In the genomic region with DNA sequence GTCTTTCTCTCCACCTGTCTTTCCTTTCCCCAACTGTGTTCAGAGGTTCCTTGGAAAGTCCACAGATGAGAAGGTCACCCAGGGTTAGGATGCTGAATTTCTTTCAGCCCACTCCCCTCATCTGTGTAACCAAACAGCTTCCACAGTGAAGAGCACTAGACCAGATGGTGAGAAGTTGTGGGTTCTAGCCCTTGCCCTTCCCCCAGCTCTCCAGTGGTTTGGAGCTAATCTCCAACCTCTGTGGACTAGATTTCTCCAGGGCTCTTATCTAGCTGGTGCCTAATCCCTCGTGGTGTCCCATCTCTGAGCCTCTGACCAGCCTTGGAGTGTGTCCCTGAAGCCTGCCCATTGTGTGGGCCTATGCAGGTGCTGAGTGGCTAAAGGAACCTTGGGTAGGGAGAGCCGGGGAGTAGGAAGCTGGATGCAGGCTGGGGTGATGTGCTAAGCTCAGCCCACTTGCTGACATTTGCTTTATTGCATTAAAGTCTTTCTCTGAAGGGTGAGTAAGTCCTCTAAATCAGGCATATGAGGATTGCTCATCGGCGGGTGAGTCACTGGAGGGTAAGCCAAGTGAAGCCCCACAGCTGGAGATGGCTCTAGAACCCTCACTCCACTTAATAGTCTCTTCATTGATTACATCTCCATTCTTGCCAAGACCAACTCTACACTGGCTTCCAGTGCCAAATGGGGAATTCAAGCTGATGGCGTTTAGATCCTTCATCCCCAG, we compare ENCODE assay signal across 9 cellular contexts. TPM values are rescaled to one million over a fixed set of nuclear protein-coding genes. Genes with fewer than 3 reads are reported as not detected.
A peak's percentile ranks its signal among the peaks of the same experiment; 100 is the strongest.
DNase-seq lines count a peak whose midpoint lies in the region; ATAC-seq, FAIRE-seq and TF ChIP-seq lines count a peak whose summit lies in the region.
"Had no signal": no experiment of that assay in that cellular context is flagged by ENCODE, and none has a peak within 500 bp of the region (broad histone marks: within the 10 kb centered on the region; RNA-seq: fewer than 3 reads in every experiment).

No MANE protein-coding gene starts in this region.

- BruUV-seq in PC-9 (replicated peaks; lab: Mats Ljungman, UMichigan), result no TSS peak
- no TSS peak for BruUV-seq in GM12878 (replicated peaks; lab: Mats Ljungman, UMichigan)

- CTCF ChIA-PET in PC-9 (lab: Charles Lee), result no interaction called here
- CTCF ChIA-PET in GM12878 (lab: Yijun Ruan, JAX), result interaction anchor here (0.8 to 1.9 kb wide), 6 partner anchors 16 to 206 kb away, joined by 3 to 10 read pairs (median 4); no protein-coding TSS in a partner anchor
- CTCF ChIA-PET in CD8-positive, alpha-beta memory T cell (lab: Charles Lee), result interaction anchor here (0.9 to 1.2 kb wide), 2 partner anchors 14 to 36 kb away, joined by 3 to 4 read pairs; no protein-coding TSS in a partner anchor

- H3K4me3 ChIP-seq in PC-9 (no peak overlapping the region), GM12878 (no peak overlapping the region)
- no peak overlapping the region for H3K4me3 ChIP-seq in CD8-positive, alpha-beta memory T cell (ENCODE audit: low read length)

- no peaks in the 10 kb centered on the region for H3K9me3 Mint-ChIP-seq in CD8-positive, alpha-beta memory T cell

- H3K4me2 ChIP-seq in PC-9 (no peak overlapping the region), GM12878 (ENCODE audit: control insufficient read depth, insufficient read depth) (no peak overlapping the region)

- peak; percentile 83 for DNase-seq in Daoy (ENCODE audit: low read depth)
- DNase-seq in PC-9, result no peak
- DNase-seq in GM12878 (ENCODE audit: low read depth, low spot score), result no peak
- peak; percentile 93 for DNase-seq in renal cortical epithelial cell (ENCODE audit: low read depth)
- DNase-seq in CD8-positive, alpha-beta memory T cell, result no peak
- DNase-seq: NCI-H526 treated with DMSO at 0.1 percent for 48 hours had no signal

- RAD21 ChIA-PET in GM12878 (lab: Charles Lee; ENCODE audit: unreplicated experiment), result interaction anchor here (1.2 to 3.8 kb wide), 7 partner anchors 9 to 159 kb away, joined by 3 to 10 read pairs (median 6); no protein-coding TSS in a partner anchor

- H3K4me1 Mint-ChIP-seq in CD8-positive, alpha-beta memory T cell, result peaks cover 0 to 4% (median 0%) of the 10 kb centered on the region in 3 donors

- POLR2A ChIA-PET in PC-9 (lab: Charles Lee; ENCODE audit: unreplicated experiment), result interaction anchor here (0.5 kb wide), 1 partner anchor 88 kb away, joined by 5 read pairs; no protein-coding TSS in a partner anchor
- POLR2A ChIA-PET in GM12878 (lab: Charles Lee), result interaction anchor here (0.5 to 1.6 kb wide), 5 partner anchors 9 to 101 kb away, joined by 3 to 5 read pairs (median 3); no protein-coding TSS in a partner anchor
- POLR2A ChIA-PET in CD8-positive, alpha-beta memory T cell (lab: Charles Lee), result no interaction called here

- H3K79me2 ChIP-seq in PC-9 (ENCODE audit: low read depth) (peaks cover 60% of the 10 kb centered on the region), GM12878 (ENCODE audit: control insufficient read depth, insufficient read depth, low read length) (0 out of 2 replicates have a peak, but pooled peaks cover 1% of the 10 kb centered on the region)

- intact Hi-C loops in PC-9 (cut with micrococcal nuclease; ENCODE audit: unreplicated experiment), result no loop called here
- intact Hi-C loops in GM12878 (cut with micrococcal nuclease; ENCODE audit: unreplicated experiment), result no loop called here

- H3K36me3 ChIP-seq in PC-9 (ENCODE audit: low read depth) (peaks cover 57% of the 10 kb centered on the region), GM12878 (ENCODE audit: control insufficient read depth in 2 of 2, insufficient read depth in 2 of 2, low read length in 1 of 2) (peaks cover 36 to 40% of the 10 kb centered on the region in 2 experiments)
- H3K36me3 ChIP-seq in CD8-positive, alpha-beta memory T cell (ENCODE audit: insufficient read depth, low read length), result peaks cover 10% of the 10 kb centered on the region

- peak; percentile 61 for TF ChIP-seq POLR2A in GM12878 (IDR thresholded peaks at IDR 0.05; ENCODE audit: low read depth, low read length)

- H3K27ac Mint-ChIP-seq in CD8-positive, alpha-beta memory T cell, result no peak overlapping the region

- H3K9me3 ChIP-seq in PC-9 (ENCODE audit: insufficient read depth, low read depth) (no peaks in the 10 kb centered on the region), GM12878 (replicated peaks; ENCODE audit: control insufficient read depth, insufficient read depth, low read length) (no peaks in the 10 kb centered on the region)
- H3K9me3 ChIP-seq in CD8-positive, alpha-beta memory T cell (ENCODE audit: low read length), result no peaks in the 10 kb centered on the region

- H3K4me3 Mint-ChIP-seq in CD8-positive, alpha-beta memory T cell, result no peak overlapping the region

- H3K27me3 ChIP-seq in PC-9 (ENCODE audit: insufficient read depth, low read depth) (no peaks in the 10 kb centered on the region), GM12878 (replicated peaks in 1 of 2; ENCODE audit: control insufficient read depth in 2 of 2, insufficient read depth in 2 of 2, low read length in 1 of 2) (no peaks in the 10 kb centered on the region)
- no peaks in the 10 kb centered on the region for H3K27me3 ChIP-seq in CD8-positive, alpha-beta memory T cell (ENCODE audit: insufficient read depth, low read length, poor library complexity, severe bottlenecking)

- no peak overlapping the region for H2AFZ ChIP-seq in PC-9
- H2AFZ ChIP-seq in GM12878 (ENCODE audit: control insufficient read depth, low read depth, low read length), result no peak overlapping the region

- no peak for FAIRE-seq in GM12878 (lab: Jason Lieb, UNC)

- H3K4me1 ChIP-seq in PC-9 (replicated peaks; ENCODE audit: insufficient read depth) (no peaks in the 10 kb centered on the region), GM12878 (ENCODE audit: control insufficient read depth, insufficient read depth, low read length) (no peaks in the 10 kb centered on the region)
- H3K4me1 ChIP-seq in CD8-positive, alpha-beta memory T cell (ENCODE audit: insufficient read depth, low read length), result no peaks in the 10 kb centered on the region

- peak overlapping the region; percentile 29; the same call in 1 of the 2 replicates for H3K27ac ChIP-seq in PC-9
- H3K27ac ChIP-seq in GM12878 (ENCODE audit: control insufficient read depth, insufficient read depth), result no peak overlapping the region
- no peak overlapping the region for H3K27ac ChIP-seq in CD8-positive, alpha-beta memory T cell (ENCODE audit: low read depth, low read length)

- TF ChIP-seq CTCF in PC-9 (conservative IDR thresholded peaks at IDR 0.05) (no peak), GM12878 (IDR thresholded peaks at IDR 0.05 in 2 of 3, conservative IDR thresholded peaks at IDR 0.05 in 1 of 3; ENCODE audit: control insufficient read depth in 2 of 3, extremely low read depth in 1 of 3, insufficient read depth in 1 of 3, low read depth in 3 of 3, low read length in 3 of 3) (no peak)

- no peaks in the 10 kb centered on the region for H3K9me2 ChIP-seq in PC-9 (ENCODE audit: insufficient read depth)

- H3K36me3 Mint-ChIP-seq in CD8-positive, alpha-beta memory T cell, result peaks cover 26 to 55% (median 28%) of the 10 kb centered on the region in 3 donors

- peak; percentile 21 for ATAC-seq in GM12878
- no peak for ATAC-seq in HG02588 (IDR thresholded peaks at IDR 0.05; ENCODE audit: unreplicated experiment)
- no peak for ATAC-seq in GM21360 (IDR thresholded peaks at IDR 0.05; ENCODE audit: unreplicated experiment)
- ATAC-seq in GM21381 (IDR thresholded peaks at IDR 0.05; ENCODE audit: unreplicated experiment), result no peak

- TF ChIP-seq EP300 in GM12878 (IDR thresholded peaks at IDR 0.05; ENCODE audit: borderline replicate concordance in 1 of 2, control insufficient read depth in 1 of 2, low read depth in 2 of 2, low read length in 2 of 2), result no peak

- no peak for TF ChIP-seq RAD21 in GM12878 (IDR thresholded peaks at IDR 0.05; ENCODE audit: insufficient read depth, low read depth, low read length)

- H3K9ac ChIP-seq in GM12878 (ENCODE audit: control insufficient read depth, insufficient read depth, low read length), result no peak overlapping the region

- SMC1A ChIA-PET in GM12878 (lab: Charles Lee; ENCODE audit: uncharacterized antibody, unreplicated experiment), result interaction anchor here (0.9 to 3.8 kb wide), 9 partner anchors 9 to 208 kb away, joined by 3 to 24 read pairs (median 4); a partner anchor contains a TSS

- in situ Hi-C loops in GM12878 (cut with MboI), result no loop called here

- WGBS in GM12878 (ENCODE audit: insufficient coverage, insufficient replicate concordance, low lambda C conversion rate, missing lambda C conversion rate), result 56% methylated on average over 5 of the region's 5 CpGs

- H3K27me3 Mint-ChIP-seq in CD8-positive, alpha-beta memory T cell, result no peaks in the 10 kb centered on the region

- peaks cover 76% of the 10 kb centered on the region for H3F3A ChIP-seq in PC-9 (ENCODE audit: insufficient read depth, low read depth)

- H4K20me1 ChIP-seq in PC-9 (ENCODE audit: insufficient read depth), result peaks cover 62% of the 10 kb centered on the region
- H4K20me1 ChIP-seq in GM12878 (ENCODE audit: control insufficient read depth, insufficient read depth), result peaks cover 5% of the 10 kb centered on the region

RNA-seq across cellular contexts. Expression of a gene that starts 14.9 kb away (rescaled TPM):
- total RNA-seq in Daoy (2014; rRNA removed; shearing (Covaris generic)), result 9.1 and 9.9 TPM in 2 replicates
- 14.2 and 19.0 TPM in 2 replicates for total RNA-seq in PC-9 (2021)
- 45.5 and 51.7 TPM in 2 replicates for total RNA-seq in GM12878 (2013; cell fraction: nucleolus; rRNA removed)
- 24.1 and 26.8 TPM in 2 replicates for total RNA-seq in GM12878 (2014; rRNA removed)
- total RNA-seq in GM12878 (2014; rRNA removed; fragmentation: Illumina TruSeq; extraction: Trizol), result 19.6 and 23.1 TPM in 2 replicates
- 41.6 and 44.9 TPM in 2 replicates for total RNA-seq in GM12878 (2021)
- 39.0 TPM for polyA plus RNA-seq in GM12878 (2011; ENCODE audit: low read depth)
- 77.4 and 95.9 TPM in 2 replicates for polyA plus RNA-seq in GM12878 (2011; rRNA removed)
- polyA plus RNA-seq in GM12878 (2011; cell fraction: cytosol; rRNA removed), result 141 and 145 TPM in 2 replicates
- 117 and 144 TPM in 2 replicates for polyA plus RNA-seq in GM12878 (2011; cell fraction: nucleus; rRNA removed)
- polyA plus RNA-seq in GM12878 (2012), result 44.8 and 52.5 TPM in 2 replicates
- 25.3 and 27.8 TPM in 2 replicates for polyA plus RNA-seq in GM12878 (2014; fragmentation: Illumina TruSeq; extraction: Trizol)
- polyA plus RNA-seq in GM12878 (2014; fragmentation: Nextera tagmentation; extraction: Ambion mirVana), result 10 to 100 TPM in 1 of 2 experiments, 1 to 10 TPM in 1; 7.5 to 14.6 TPM
- polyA plus RNA-seq in GM12878 (2014; rRNA removed), result 23.7 and 24.2 TPM in 2 replicates
- 1 to 10 TPM; 2.1 to 6.5 TPM for polyA plus RNA-seq in GM12878 (2016; fragmentation: Nextera tagmentation; extraction: Ambion mirVana)
- 215 and 257 TPM in 2 replicates for polyA minus RNA-seq in GM12878 (2011; rRNA and poly(A)+ RNA removed)
- polyA minus RNA-seq in GM12878 (2011; cell fraction: cytosol; rRNA and poly(A)+ RNA removed), result 123 and 126 TPM in 2 replicates
- polyA minus RNA-seq in GM12878 (2011; cell fraction: nucleus; rRNA and poly(A)+ RNA removed), result 83.2 and 120 TPM in 2 replicates
- total RNA-seq in renal cortical epithelial cell, result 8.2 and 62.2 TPM in 2 replicates
- total RNA-seq in CD8-positive, alpha-beta memory T cell, result 10 to 100 TPM; 68.5 to 69.8 TPM
- polyA plus RNA-seq in CD8-positive, alpha-beta memory T cell, result 3.0 TPM

RNA-seq across cellular contexts. Expression of a gene that starts 54.9 kb away (rescaled TPM):
- 39.8 and 43.2 TPM in 2 replicates for total RNA-seq in Daoy (2014; rRNA removed; shearing (Covaris generic))
- total RNA-seq in PC-9 (2021) (22.1 and 31.2 TPM in 2 replicates), GM12878 (2014; rRNA removed) (33.0 and 41.9 TPM in 2 replicates), GM12878 (2014; rRNA removed; fragmentation: Illumina TruSeq; extraction: Trizol) (82.0 and 83.4 TPM in 2 replicates), GM12878 (2021) (53.7 TPM in 2 replicates), renal cortical epithelial cell (20.1 and 39.3 TPM in 2 replicates)
- total RNA-seq in GM12878 (2013; cell fraction: nucleolus; rRNA removed), result 32.8 and 35.4 TPM in 2 replicates
- polyA plus RNA-seq in GM12878 (2011; ENCODE audit: low read depth), result 21.8 TPM
- polyA plus RNA-seq in GM12878 (2011; rRNA removed) (30.4 and 47.0 TPM in 2 replicates), GM12878 (2014; fragmentation: Illumina TruSeq; extraction: Trizol) (81.0 and 96.8 TPM in 2 replicates), GM12878 (2014; fragmentation: Nextera tagmentation; extraction: Ambion mirVana) (10 to 100 TPM; 31.0 to 43.0 TPM), GM12878 (2014; rRNA removed) (30.6 and 37.7 TPM in 2 replicates), GM12878 (2016; fragmentation: Nextera tagmentation; extraction: Ambion mirVana) (100 to 1,000 TPM; 120 to 123 TPM)
- polyA plus RNA-seq in GM12878 (2011; cell fraction: cytosol; rRNA removed), result 7.8 and 9.9 TPM in 2 replicates
- polyA plus RNA-seq in GM12878 (2011; cell fraction: nucleus; rRNA removed), result 12.6 and 21.0 TPM in 2 replicates
- 30.3 and 38.5 TPM in 2 replicates for polyA plus RNA-seq in GM12878 (2012)
- 8.8 and 14.3 TPM in 2 replicates for polyA minus RNA-seq in GM12878 (2011; rRNA and poly(A)+ RNA removed)
- polyA minus RNA-seq in GM12878 (2011; cell fraction: cytosol; rRNA and poly(A)+ RNA removed), result 7.8 and 12.1 TPM in 2 replicates
- polyA minus RNA-seq in GM12878 (2011; cell fraction: nucleus; rRNA and poly(A)+ RNA removed), result 5.2 and 8.7 TPM in 2 replicates
- 10 to 100 TPM; 77.7 to 77.9 TPM for total RNA-seq in CD8-positive, alpha-beta memory T cell
- 102 TPM for polyA plus RNA-seq in CD8-positive, alpha-beta memory T cell

Comparison
In these comparisons a context has a peak if more than half of its experiments do, and no peak if none do; other contexts are left out.
1. DNase-seq: peak in Daoy (single experiment) and renal cortical epithelial cell (single experiment); none in PC-9 (0 of 2), GM12878 (single experiment) and CD8-positive, alpha-beta memory T cell (0 of 5).